ENCODE assay signal across 8 cellular contexts in the genomic region with DNA sequence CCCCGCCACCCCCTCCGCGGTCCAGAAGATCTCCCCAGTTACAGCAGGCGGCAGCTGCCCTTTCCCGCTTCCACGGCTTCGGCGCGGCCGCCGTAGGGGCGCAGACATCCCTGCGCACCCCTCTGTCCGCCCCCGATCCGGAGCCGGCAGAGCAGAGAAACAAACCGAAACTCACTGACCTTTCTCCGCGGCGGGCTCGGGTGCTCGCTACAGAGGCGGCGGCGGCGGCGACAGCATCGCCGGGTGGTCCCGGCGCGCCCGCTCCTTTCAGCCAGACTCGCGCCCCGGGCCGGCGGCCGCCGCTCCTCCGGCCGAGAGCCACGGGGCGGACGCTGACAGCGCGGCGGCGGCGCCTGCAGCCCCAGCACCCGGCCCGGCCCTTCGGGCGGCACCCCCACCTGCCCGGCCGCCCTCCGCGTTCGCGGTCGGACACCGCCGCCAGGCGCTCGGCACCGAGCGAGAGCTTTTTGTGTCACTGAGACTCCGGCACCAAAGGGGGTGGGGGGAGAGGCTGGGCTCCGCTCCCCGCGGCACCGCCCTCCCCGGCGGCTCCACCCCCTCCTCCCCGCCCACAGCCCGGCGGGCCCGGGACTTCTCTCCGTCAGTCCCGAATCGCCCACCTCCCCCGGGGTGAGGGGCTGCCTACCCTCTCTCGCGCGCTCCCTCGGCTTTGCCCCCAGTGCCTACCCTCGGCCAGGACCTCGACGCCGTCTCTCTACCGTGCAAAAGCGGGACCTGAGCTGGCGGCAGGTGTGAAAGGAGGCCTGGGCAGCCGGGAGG. TPM values are rescaled to one million over a fixed set of nuclear protein-coding genes. Genes with fewer than 3 reads are reported as not detected.
DNase-seq lines count a peak whose midpoint lies in the region; ATAC-seq, FAIRE-seq and TF ChIP-seq lines count a peak whose summit lies in the region.

No MANE protein-coding gene starts in this region.

- no peaks in the 10 kb centered on the region for H3K36me3 ChIP-seq in H1 (ENCODE audit: control insufficient read depth in 2 of 4, insufficient read depth in 4 of 4, low read length in 3 of 4)
- H3K36me3 ChIP-seq in mesendoderm (ENCODE audit: control insufficient read depth, insufficient read depth, low read length) = no peaks in the 10 kb centered on the region

- no peak for TF ChIP-seq POLR2A in H1 (IDR thresholded peaks at IDR 0.05; ENCODE audit: control extremely low read depth in 1 of 2, low read depth in 2 of 2, low read length in 2 of 2)

- no peak overlapping the region for H3K4ac ChIP-seq in H1 (replicated peaks; ENCODE audit: insufficient read length, low read depth, low read length)
- peak overlapping the region; percentile 76 for H3K4ac ChIP-seq in mesendoderm (ENCODE audit: low read depth, low read length)

- peaks cover 3 to 4% of the 10 kb centered on the region in 2 experiments for H4K20me1 ChIP-seq in H1 (replicated peaks in 1 of 2; ENCODE audit: control insufficient read depth in 1 of 2, insufficient read depth in 2 of 2, low read length in 2 of 2)

- peaks cover 13% of the 10 kb centered on the region; the same call in 1 of the 2 replicates for H3K23me2 ChIP-seq in H1 (ENCODE audit: low read depth, low read length)

- peak overlapping the region; percentile 65; the same call in 1 of the 2 replicates for H4K8ac ChIP-seq in H1 (ENCODE audit: extremely low read depth, insufficient read depth, low read length)
- peak overlapping the region; percentile 28 for H4K8ac ChIP-seq in mesendoderm (ENCODE audit: low read depth, low read length)

- H2BK15ac ChIP-seq in H1 (ENCODE audit: low read length) (no peak overlapping the region), mesendoderm (replicated peaks; ENCODE audit: low read depth) (peak overlapping the region; percentile 80)

- peak overlapping the region; percentile 12 for H4K91ac ChIP-seq in H1 (replicated peaks; ENCODE audit: insufficient read length, low read length)

- peak; percentile 72 for ATAC-seq in GM18517 (IDR thresholded peaks at IDR 0.05; ENCODE audit: unreplicated experiment)
- ATAC-seq in HG03045 (IDR thresholded peaks at IDR 0.05; ENCODE audit: unreplicated experiment) = peak; percentile 82
- ATAC-seq in activated CD8-positive, alpha-beta T cell treated with anti-CD3 and anti-CD28 coated beads, Interleukin-2, amount 10 ng/mL, durations not matched to agents 7 days and 5 days = peak; percentile 90

- no peaks in the 10 kb centered on the region for H3K9me3 ChIP-seq in H1 (ENCODE audit: insufficient read depth in 2 of 2, low read depth in 1 of 2, low read length in 1 of 2)

- peaks cover 49% of the 10 kb centered on the region for H3K27me3 Mint-ChIP-seq in activated CD8-positive, alpha-beta T cell treated with anti-CD3 and anti-CD28 coated beads, Interleukin-2, amount 10 ng/mL, durations not matched to agents 7 days and 5 days (ENCODE audit: low read depth)

- H4K5ac ChIP-seq in H1 (ENCODE audit: insufficient read length, low read depth, low read length) (peak overlapping the region; percentile 66), mesendoderm (ENCODE audit: low read length) (no peak overlapping the region)

- H3K9me3 Mint-ChIP-seq in activated CD8-positive, alpha-beta T cell treated with anti-CD3 and anti-CD28 coated beads, Interleukin-2, amount 10 ng/mL, durations not matched to agents 7 days and 5 days (ENCODE audit: insufficient read depth) = no peaks in the 10 kb centered on the region

- H2BK120ac ChIP-seq in H1 (replicated peaks; ENCODE audit: low read depth, low read length) (no peak overlapping the region), mesendoderm (ENCODE audit: low read depth, low read length) (peak overlapping the region; percentile 48)

- DNase-seq in A172 (ENCODE audit: low spot score) (peak; percentile 12), NCI-H345 (lab: John Stamatoyannopoulos, UW) (peak; percentile 83), H1 (ENCODE audit: low read depth in 1 of 2, low spot score in 2 of 2) (peak; percentile 27 to 86), mesendoderm (peak; percentile 78)
- peak; percentile 69 for DNase-seq in activated CD8-positive, alpha-beta T cell treated with anti-CD3 and anti-CD28 coated beads, Interleukin-2, amount 10 ng/mL, durations not matched to agents 7 days and 5 days
- peak; percentile 47 for DNase-seq in stimulated activated CD8-positive, alpha-beta memory T cell treated with anti-CD3 and anti-CD28 coated beads, Interleukin-12 subunit alpha, Interleukin-12 subunit beta, amount 100 ng/mL, for 1 hour (ENCODE audit: low read depth)

- H3K4me1 Mint-ChIP-seq in activated CD8-positive, alpha-beta T cell treated with anti-CD3 and anti-CD28 coated beads, Interleukin-2, amount 10 ng/mL, durations not matched to agents 7 days and 5 days (ENCODE audit: low read depth) = peaks cover 10% of the 10 kb centered on the region

- peak overlapping the region; percentile 60; the same call in 1 of the 2 replicates for H2BK12ac ChIP-seq in H1 (ENCODE audit: low read depth, low read length)

- no peak overlapping the region for H2AFZ ChIP-seq in H1 (ENCODE audit: low read length)

- H3K18ac ChIP-seq in H1 (ENCODE audit: extremely low read depth, low read length) (no peak overlapping the region; the same call in 1 of the 2 replicates), mesendoderm (ENCODE audit: low read length) (peak overlapping the region; percentile 97)

- no peak for TF ChIP-seq EP300 in H1 (IDR thresholded peaks at IDR 0.05; ENCODE audit: borderline replicate concordance in 1 of 2, low read depth in 2 of 2, low read length in 2 of 2)

- H3K27ac Mint-ChIP-seq in activated CD8-positive, alpha-beta T cell treated with anti-CD3 and anti-CD28 coated beads, Interleukin-2, amount 10 ng/mL, durations not matched to agents 7 days and 5 days = no peak overlapping the region

- TF ChIP-seq CTCF in H1 (IDR thresholded peaks at IDR 0.05; ENCODE audit: control extremely low read depth in 1 of 3, insufficient read depth in 1 of 3, low read depth in 1 of 3, low read length in 3 of 3) = no peak; a peak in 1 of 4 replicates

- CTCF ChIA-PET in activated CD8-positive, alpha-beta T cell treated with anti-CD3 and anti-CD28 coated beads, Interleukin-2, amount 10 ng/mL, durations not matched to agents 7 days and 5 days (lab: Charles Lee) = no interaction called here
- CTCF ChIA-PET in H1 (lab: Charles Lee; ENCODE audit: partially characterized antibody) = interaction anchor here (1.1 to 1.8 kb wide), 3 partner anchors 8 to 257 kb away, joined by 3 to 6 read pairs (median 5); no protein-coding TSS in a partner anchor

- FAIRE-seq in H1 (lab: Jason Lieb, UNC) = no peak

- H3K4me3 ChIP-seq in H1 (ENCODE audit: extremely low read depth in 1 of 4, insufficient read depth in 2 of 4, low read depth in 3 of 4, low read length in 4 of 4) (peak overlapping the region; percentile 61 to 95 (median 74)), mesendoderm (ENCODE audit: low read length) (peak overlapping the region; percentile 59)

- H3K4me2 ChIP-seq in H1 (ENCODE audit: insufficient read depth in 1 of 2, low read depth in 2 of 2, low read length in 2 of 2) (peak overlapping the region; percentile 87 to 99), mesendoderm (ENCODE audit: low read length) (peak overlapping the region; percentile 71)

- H3K14ac ChIP-seq in H1 (ENCODE audit: insufficient read length) = no peak overlapping the region

- TF ChIP-seq RAD21 in H1 (IDR thresholded peaks at IDR 0.05 in 1 of 2, conservative IDR thresholded peaks at IDR 0.05 in 1 of 2; ENCODE audit: low read depth in 2 of 2, low read length in 2 of 2) = peak in 1 of 2 experiments; percentile 41; a peak in 2 of 4 replicates

- no peak overlapping the region; the same call in 1 of the 2 replicates for H2BK5ac ChIP-seq in H1 (ENCODE audit: low read depth, low read length)
- H2BK5ac ChIP-seq in mesendoderm (ENCODE audit: low read length) = no peak overlapping the region

- H3K23ac ChIP-seq in H1 (ENCODE audit: insufficient read length) (no peak overlapping the region), mesendoderm (ENCODE audit: low read length) (no peak overlapping the region)

- no peaks in the 10 kb centered on the region for H3K36me3 Mint-ChIP-seq in activated CD8-positive, alpha-beta T cell treated with anti-CD3 and anti-CD28 coated beads, Interleukin-2, amount 10 ng/mL, durations not matched to agents 7 days and 5 days (ENCODE audit: low read depth)

- no peak overlapping the region for H2BK20ac ChIP-seq in H1 (ENCODE audit: low read length)

- H3K79me2 ChIP-seq in H1 (ENCODE audit: control insufficient read depth in 1 of 2, insufficient read depth in 2 of 2, low read length in 2 of 2) = no peaks in the 10 kb centered on the region
- H3K79me2 ChIP-seq in mesendoderm (ENCODE audit: control insufficient read depth, insufficient read depth, low read length) = no peaks in the 10 kb centered on the region

- H3K4me1 ChIP-seq in H1 (replicated peaks in 1 of 4; ENCODE audit: control insufficient read depth in 3 of 4, insufficient read depth in 4 of 4, low read length in 3 of 4) (peaks cover 0 to 8% (median 3%) of the 10 kb centered on the region in 4 experiments; a peak in 6 of 7 replicates), mesendoderm (ENCODE audit: control insufficient read depth, low read depth, low read length) (peaks cover 6% of the 10 kb centered on the region)

- POLR2A ChIA-PET in activated CD8-positive, alpha-beta T cell treated with anti-CD3 and anti-CD28 coated beads, Interleukin-2, amount 10 ng/mL, durations not matched to agents 7 days and 5 days (lab: Charles Lee) = no interaction called here
- POLR2A ChIA-PET in H1 (lab: Charles Lee; ENCODE audit: partially characterized antibody) = no interaction called here

- H3K27ac ChIP-seq in H1 (ENCODE audit: low read depth, low read length) (no peak overlapping the region), mesendoderm (ENCODE audit: low read depth, low read length) (peak overlapping the region; percentile 43)

- no peak overlapping the region for H2AK5ac ChIP-seq in H1 (ENCODE audit: low read depth, low read length)
- H2AK5ac ChIP-seq in mesendoderm (ENCODE audit: low read length) = no peak overlapping the region

- H3K4me3 Mint-ChIP-seq in activated CD8-positive, alpha-beta T cell treated with anti-CD3 and anti-CD28 coated beads, Interleukin-2, amount 10 ng/mL, durations not matched to agents 7 days and 5 days = peak overlapping the region; percentile 73

- peaks cover 12 to 30% (median 23%) of the 10 kb centered on the region in 4 experiments for H3K27me3 ChIP-seq in H1 (replicated peaks in 1 of 4; ENCODE audit: control insufficient read depth in 3 of 4, extremely low read depth in 1 of 4, insufficient read depth in 3 of 4, low read length in 3 of 4)
- H3K27me3 ChIP-seq in mesendoderm (ENCODE audit: insufficient read depth, low read length, poor library complexity) = no peaks in the 10 kb centered on the region

- H3K9ac ChIP-seq in H1 (replicated peaks in 1 of 4; ENCODE audit: extremely low read depth in 1 of 4, low read depth in 3 of 4, low read length in 3 of 4) (peak overlapping the region in 1 of 4 experiments; percentile 58; a peak in 1 of 7 replicates), mesendoderm (ENCODE audit: low read length) (peak overlapping the region; percentile 69)

- 2% methylated on average over 32 of the region's 95 CpGs; no CpG with 5 or more reads in 1 of the 2 experiments for WGBS in H1 (ENCODE audit: extremely low coverage in 1 of 2, insufficient coverage in 1 of 2, insufficient read length in 1 of 2, insufficient replicate concordance in 2 of 2, low coverage in 1 of 2, low lambda C conversion rate in 2 of 2, missing lambda C conversion rate in 1 of 2), 2 experiments
- WGBS in mesendoderm (ENCODE audit: extremely low coverage, insufficient coverage, low lambda C conversion rate) = no CpG with 5 or more reads among the region's 95 CpGs

- no peak overlapping the region for H3K56ac ChIP-seq in H1 (replicated peaks; ENCODE audit: insufficient read length, low read depth, low read length)
- H3K56ac ChIP-seq in mesendoderm (ENCODE audit: low read length) = peak overlapping the region; percentile 90

- no peaks in the 10 kb centered on the region for H3K79me1 ChIP-seq in H1 (ENCODE audit: low read depth, low read length)
- no peaks in the 10 kb centered on the region for H3K79me1 ChIP-seq in mesendoderm (ENCODE audit: low read length)

RNA-seq across cellular contexts. Expression of a gene that starts 1.4 kb away (rescaled TPM):
- 0.84 and 0.95 TPM in 2 replicates for total RNA-seq in A172 (2014; rRNA removed; shearing (Covaris generic))
- not detected for total RNA-seq in activated CD8-positive, alpha-beta T cell treated with anti-CD3 and anti-CD28 coated beads, Interleukin-2, amount 10 ng/mL, durations not matched to agents 7 days and 5 days
- total RNA-seq in H1 (2021; fragmentation: NEBNext Ultra II Directional; extraction: Animal tissue kit (Norgen Biotek cat#: 25700)) = 2.2 and 2.7 TPM in 2 replicates
- polyA plus RNA-seq in H1 (2011; rRNA removed) = 1.1 and 1.7 TPM in 2 replicates
- polyA plus RNA-seq in H1 (2011; cell fraction: cytosol; rRNA removed) = 0.92 TPM
- 1.1 TPM for polyA plus RNA-seq in H1 (2011; cell fraction: nucleus; rRNA removed)
- 0.29 to 0.99 TPM (median 0.70 TPM) in 4 replicates for polyA plus RNA-seq in H1 (2012, experiment 1 of 2)
- 0.03 TPM for polyA plus RNA-seq in H1 (2012, experiment 2 of 2)
- 0.69 TPM for polyA plus RNA-seq in H1 (2013, experiment 1 of 2)
- polyA plus RNA-seq in H1 (2013, experiment 2 of 2) = 0.46 TPM
- polyA minus RNA-seq in H1 (2011; rRNA and poly(A)+ RNA removed) = 5.6 and 7.6 TPM in 2 replicates
- 0.81 TPM for polyA minus RNA-seq in H1 (2011; cell fraction: cytosol; rRNA and poly(A)+ RNA removed)
- 4.8 TPM for polyA minus RNA-seq in H1 (2011; cell fraction: nucleus; rRNA and poly(A)+ RNA removed)
- 1.2 TPM for polyA plus RNA-seq in mesendoderm (2013, experiment 1 of 2)
- 0.83 TPM for polyA plus RNA-seq in mesendoderm (2013, experiment 2 of 2)

Comparison
In these comparisons a context has a peak if more than half of its experiments do, and no peak if none do; other contexts are left out.
1. DNase-seq: peak in every context shown above with its lines; median percentile 83 in NCI-H345; 78 in mesendoderm; 69 in activated CD8-positive, alpha-beta T cell treated with anti-CD3 and anti-CD28 coated beads, Interleukin-2, amount 10 ng/mL, durations not matched to agents 7 days and 5 days; 56 in H1; 47 in stimulated activated CD8-positive, alpha-beta memory T cell treated with anti-CD3 and anti-CD28 coated beads, Interleukin-12 subunit alpha, Interleukin-12 subunit beta, amount 100 ng/mL, for 1 hour; 12 in A172.